Comparison of ENCODE assay signal across 8 cellular contexts in genomic region chr9:71768388-71769174, GRCh38. TPM values are rescaled to one million over a fixed set of nuclear protein-coding genes. Genes with fewer than 3 reads are reported as not detected.
DNase-seq lines count a peak whose midpoint lies in the region; ATAC-seq and TF ChIP-seq lines count a peak whose summit lies in the region.

A gene with protein sequence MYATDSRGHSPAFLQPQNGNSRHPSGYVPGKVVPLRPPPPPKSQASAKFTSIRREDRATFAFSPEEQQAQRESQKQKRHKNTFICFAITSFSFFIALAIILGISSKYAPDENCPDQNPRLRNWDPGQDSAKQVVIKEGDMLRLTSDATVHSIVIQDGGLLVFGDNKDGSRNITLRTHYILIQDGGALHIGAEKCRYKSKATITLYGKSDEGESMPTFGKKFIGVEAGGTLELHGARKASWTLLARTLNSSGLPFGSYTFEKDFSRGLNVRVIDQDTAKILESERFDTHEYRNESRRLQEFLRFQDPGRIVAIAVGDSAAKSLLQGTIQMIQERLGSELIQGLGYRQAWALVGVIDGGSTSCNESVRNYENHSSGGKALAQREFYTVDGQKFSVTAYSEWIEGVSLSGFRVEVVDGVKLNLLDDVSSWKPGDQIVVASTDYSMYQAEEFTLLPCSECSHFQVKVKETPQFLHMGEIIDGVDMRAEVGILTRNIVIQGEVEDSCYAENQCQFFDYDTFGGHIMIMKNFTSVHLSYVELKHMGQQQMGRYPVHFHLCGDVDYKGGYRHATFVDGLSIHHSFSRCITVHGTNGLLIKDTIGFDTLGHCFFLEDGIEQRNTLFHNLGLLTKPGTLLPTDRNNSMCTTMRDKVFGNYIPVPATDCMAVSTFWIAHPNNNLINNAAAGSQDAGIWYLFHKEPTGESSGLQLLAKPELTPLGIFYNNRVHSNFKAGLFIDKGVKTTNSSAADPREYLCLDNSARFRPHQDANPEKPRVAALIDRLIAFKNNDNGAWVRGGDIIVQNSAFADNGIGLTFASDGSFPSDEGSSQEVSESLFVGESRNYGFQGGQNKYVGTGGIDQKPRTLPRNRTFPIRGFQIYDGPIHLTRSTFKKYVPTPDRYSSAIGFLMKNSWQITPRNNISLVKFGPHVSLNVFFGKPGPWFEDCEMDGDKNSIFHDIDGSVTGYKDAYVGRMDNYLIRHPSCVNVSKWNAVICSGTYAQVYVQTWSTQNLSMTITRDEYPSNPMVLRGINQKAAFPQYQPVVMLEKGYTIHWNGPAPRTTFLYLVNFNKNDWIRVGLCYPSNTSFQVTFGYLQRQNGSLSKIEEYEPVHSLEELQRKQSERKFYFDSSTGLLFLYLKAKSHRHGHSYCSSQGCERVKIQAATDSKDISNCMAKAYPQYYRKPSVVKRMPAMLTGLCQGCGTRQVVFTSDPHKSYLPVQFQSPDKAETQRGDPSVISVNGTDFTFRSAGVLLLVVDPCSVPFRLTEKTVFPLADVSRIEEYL (N-terminal part only) (minus strand): TSS chr9:71768513. CDS start chr9:71750373, 18,140 bp downstream.

- H3K27me3 ChIP-seq in BJ (ENCODE audit: control insufficient read depth, insufficient read depth, low read length) = no peaks in the 10 kb centered on the region

- TF ChIP-seq CTCF in BJ (IDR thresholded peaks at IDR 0.05; ENCODE audit: insufficient read depth, low read depth, low read length) = 0 out of 2 replicates have a peak, but pooled peaks have one; percentile 5

- H3K36me3 ChIP-seq in BJ (ENCODE audit: control insufficient read depth, insufficient read depth, low read length) = no peaks in the 10 kb centered on the region

- peak within 1 kb of the TSS; percentile 68 for H3K4me3 ChIP-seq in BJ (ENCODE audit: low read depth, low read length)

- peak; percentile 61 for ATAC-seq in GM19043 (IDR thresholded peaks at IDR 0.05; ENCODE audit: low read depth, unreplicated experiment)
- ATAC-seq in HG03354 (IDR thresholded peaks at IDR 0.05; ENCODE audit: poor library complexity, severe bottlenecking, unreplicated experiment) = peak; percentile 77
- ATAC-seq in left lobe of liver = peak; percentile 81

- POLR2A ChIA-PET in BJ (lab: Charles Lee) = interaction anchor here (0.6 to 0.8 kb wide), 5 partner anchors 23 to 1361 kb away, joined by 3 to 30 read pairs (median 3); no protein-coding TSS in a partner anchor

- CTCF ChIA-PET in BJ (lab: Yijun Ruan, JAX) = interaction anchor here (0.6 to 4.3 kb wide), 5 partner anchors 39 to 697 kb away, joined by 3 to 25 read pairs (median 5); no protein-coding TSS in a partner anchor

- DNase-seq in BJ (ENCODE audit: low read depth) (peak; percentile 36), NCI-H510A (lab: John Stamatoyannopoulos, UW) (peak; percentile 86), cortex of kidney (lab: John Stamatoyannopoulos, UW) (peak; percentile 38), left lobe of liver (ENCODE audit: low spot score) (peak; percentile 93)
- peak; percentile 87 for DNase-seq in activated CD4-positive, alpha-beta T cell treated with anti-CD3 and anti-CD28 coated beads, Interleukin-2, amount 50 U/mL, for 1 hour
- DNase-seq in stimulated activated CD4-positive, alpha-beta T cell treated with anti-CD3 and anti-CD28 coated beads, Interleukin-2, amount 100 ng/mL, for 4 hours (ENCODE audit: low read depth) = peak; percentile 90

RNA-seq across cellular contexts. Expression of the gene that starts here (rescaled TPM):
- polyA plus RNA-seq in BJ (2011; rRNA removed) = 117 and 120 TPM in 2 replicates
- polyA minus RNA-seq in BJ (2011; rRNA and poly(A)+ RNA removed) = 173 and 218 TPM in 2 replicates
- 43.3 TPM for total RNA-seq in left lobe of liver

Comparison
In these comparisons a context has a peak if more than half of its experiments do, and no peak if none do; other contexts are left out.
1. Peak in every context shown above with its lines: DNase-seq, ATAC-seq and H3K4me3 ChIP-seq.
2. DNase-seq: peak in every context shown above with its lines; median percentile 93 in left lobe of liver; 90 in stimulated activated CD4-positive, alpha-beta T cell treated with anti-CD3 and anti-CD28 coated beads, Interleukin-2, amount 100 ng/mL, for 4 hours; 87 in activated CD4-positive, alpha-beta T cell treated with anti-CD3 and anti-CD28 coated beads, Interleukin-2, amount 50 U/mL, for 1 hour; 86 in NCI-H510A; 38 in cortex of kidney; 36 in BJ.